In genomic region chr1:27600500-27601175, GRCh38 we compare ENCODE assay signal across 9 cellular contexts. TPM values are rescaled to one million over a fixed set of nuclear protein-coding genes. Genes with fewer than 3 reads are reported as not detected.
DNase-seq lines count a peak whose midpoint lies in the region; FAIRE-seq and TF ChIP-seq lines count a peak whose summit lies in the region.
"Had no signal": no experiment of that assay in that cellular context is flagged by ENCODE, and none has a peak within 500 bp of the region (broad histone marks: within the 10 kb centered on the region; RNA-seq: fewer than 3 reads in every experiment).

No MANE protein-coding gene starts in this region.

- peak overlapping the region in 3 of 5 donors; percentile 85 to 96 (median 90) for H3K27ac ChIP-seq in adrenal gland
- peak overlapping the region; percentile 86 for H3K27ac ChIP-seq in muscle layer of colon (ENCODE audit: low read depth, low read length)
- H3K27ac ChIP-seq in Peyer's patch = peak overlapping the region in 1 of 4 donors; percentile 86
- H3K27ac ChIP-seq in small intestine (ENCODE audit: low read depth in 1 of 2, low read length in 1 of 2) = no peak overlapping the region

- FAIRE-seq in small intestine (lab: Jason Lieb, UNC) = no peak

- H3K36me3 ChIP-seq in adrenal gland (replicated peaks in 1 of 2) (no peaks in the 10 kb centered on the region), muscle layer of colon (ENCODE audit: insufficient read depth, low read length) (no peaks in the 10 kb centered on the region), Peyer's patch (no peaks in the 10 kb centered on the region), small intestine (ENCODE audit: control insufficient read depth in 2 of 2, insufficient read depth in 2 of 2, low read length in 2 of 2) (no peaks in the 10 kb centered on the region)

- TF ChIP-seq POLR2A in adrenal gland (IDR thresholded peaks at IDR 0.05) (no peak), Peyer's patch (IDR thresholded peaks at IDR 0.05) (no peak)

- no peak for TF ChIP-seq CTCF in AG04449 (IDR thresholded peaks at IDR 0.05; ENCODE audit: insufficient read depth, low read length, missing control alignments)
- TF ChIP-seq CTCF in adrenal gland (IDR thresholded peaks at IDR 0.05) = no peak
- no peak for TF ChIP-seq CTCF in Peyer's patch (IDR thresholded peaks at IDR 0.05)
- no peak for TF ChIP-seq CTCF in Calu3 (IDR thresholded peaks at IDR 0.05; ENCODE audit: unreplicated experiment)

- peaks cover 31% of the 10 kb centered on the region for H3K36me3 Mint-ChIP-seq in Calu3 (ENCODE audit: insufficient read depth, unreplicated experiment)

- H3K4me3 ChIP-seq in AG04449 (ENCODE audit: low read depth, low read length) = peak overlapping the region; percentile 30
- H3K4me3 ChIP-seq in adrenal gland = peak overlapping the region in 1 of 4 donors; percentile 95
- H3K4me3 ChIP-seq in muscle layer of colon (ENCODE audit: low read depth in 1 of 2, low read length in 2 of 2) = peak overlapping the region in 1 of 2 donors; percentile 16
- H3K4me3 ChIP-seq in Peyer's patch = no peak overlapping the region
- H3K4me3 ChIP-seq in small intestine (ENCODE audit: low read depth in 1 of 2, low read length in 2 of 2) = no peak overlapping the region

- no peak overlapping the region for H3K4me3 Mint-ChIP-seq in Calu3 (ENCODE audit: low read depth, unreplicated experiment)

- H3K9ac ChIP-seq in muscle layer of colon (ENCODE audit: low read length) = peak overlapping the region; percentile 87
- H3K9ac ChIP-seq: parathyroid adenoma had no signal

- no TSS peak for BruUV-seq in Calu3 (replicated peaks; lab: Mats Ljungman, UMichigan)

- H3K4me1 Mint-ChIP-seq in Calu3 (ENCODE audit: low read depth, unreplicated experiment) = peaks cover 29% of the 10 kb centered on the region

- no peaks in the 10 kb centered on the region for H3K9me3 Mint-ChIP-seq in Calu3 (ENCODE audit: low read depth, unreplicated experiment)

- H3K27me3 ChIP-seq in adrenal gland = no peaks in the 10 kb centered on the region
- H3K27me3 ChIP-seq in muscle layer of colon (ENCODE audit: control insufficient read depth in 1 of 2, insufficient read depth in 2 of 2, low read length in 2 of 2) = no peaks in the 10 kb centered on the region
- H3K27me3 ChIP-seq in Peyer's patch = no peaks in the 10 kb centered on the region
- H3K27me3 ChIP-seq in small intestine (ENCODE audit: control insufficient read depth in 2 of 2, insufficient read depth in 2 of 2, low read length in 2 of 2) = no peaks in the 10 kb centered on the region

- DNase-seq in AG04449 (ENCODE audit: low read depth, low spot score) = no peak
- DNase-seq in HEK293T (ENCODE audit: extremely low spot score) = peak; percentile 39
- DNase-seq in adrenal gland = peak in 1 of 7 donors; percentile 43
- no peak for DNase-seq in Peyer's patch
- DNase-seq in small intestine = no peak
- no peak for DNase-seq in Calu3
- no peak for DNase-seq in activated CD4-positive, alpha-beta T cell treated with anti-CD3 and anti-CD28 coated beads, Interleukin-2, amount 50 U/mL, for 4 hours

- POLR2A ChIA-PET in AG04449 (lab: Yijun Ruan, JAX) = interaction anchor here (1.1 to 1.5 kb wide), 2 partner anchors 10 to 39 kb away, joined by 3 read pairs; no protein-coding TSS in a partner anchor
- POLR2A ChIA-PET in HEK293T (lab: Yijun Ruan, JAX) = interaction anchor here (0.9 to 2.5 kb wide), 4 partner anchors 26 to 125 kb away, joined by 3 to 10 read pairs (median 4); partner anchors contain the start of genes FAM76A and WASF2

- H3K9me3 ChIP-seq in adrenal gland (replicated peaks in 1 of 3) (no peaks in the 10 kb centered on the region), muscle layer of colon (ENCODE audit: low read length) (no peaks in the 10 kb centered on the region), Peyer's patch (no peaks in the 10 kb centered on the region), small intestine (ENCODE audit: control insufficient read depth, low read depth) (no peaks in the 10 kb centered on the region)

- H3K4me1 ChIP-seq in adrenal gland (replicated peaks in 1 of 2) (peaks cover 64 to 71% of the 10 kb centered on the region in 2 donors), muscle layer of colon (ENCODE audit: insufficient read depth, low read length) (peaks cover 71% of the 10 kb centered on the region), Peyer's patch (peaks cover 6 to 74% (median 19%) of the 10 kb centered on the region in 4 donors), small intestine (ENCODE audit: control insufficient read depth in 2 of 2, insufficient read depth in 1 of 2, low read depth in 1 of 2, low read length in 1 of 2) (peaks cover 3 to 6% of the 10 kb centered on the region in 2 donors)
- H3K4me1 ChIP-seq: parathyroid adenoma had no signal

- H3K27ac Mint-ChIP-seq in Calu3 (ENCODE audit: unreplicated experiment) = no peak overlapping the region

- H3K27me3 Mint-ChIP-seq in Calu3 (ENCODE audit: unreplicated experiment) = no peaks in the 10 kb centered on the region

- CTCF ChIA-PET in AG04449 (lab: Yijun Ruan, JAX) = interaction anchor here (0.9 to 20.5 kb wide), 15 partner anchors 7 to 305 kb away, joined by 3 to 689 read pairs (median 6); no protein-coding TSS in a partner anchor
- CTCF ChIA-PET in HEK293T (lab: Yijun Ruan, JAX) = interaction anchor here (0.9 to 2.3 kb wide), 6 partner anchors 24 to 43 kb away, joined by 3 to 13 read pairs (median 4); no protein-coding TSS in a partner anchor
- CTCF ChIA-PET in Calu3 (lab: Charles Lee) = interaction anchor here (0.7 to 3.5 kb wide), 6 partner anchors 11 to 43 kb away, joined by 3 to 29 read pairs (median 4); no protein-coding TSS in a partner anchor

- intact Hi-C loops in adrenal gland (cut with DNase I) (loop anchor here in 1 of 2 donors (5.0 kb wide), 2 partner anchors 43 to 203 kb away; no protein-coding TSS in a partner anchor), Calu3 (cut with micrococcal nuclease; ENCODE audit: unreplicated experiment) (no loop called here)

- 34 to 53% (median 41%) methylated on average over 2 to 3 of the region's 3 CpGs for whole genome bisulfite sequencing in adrenal gland, 4 donors
- 66 to 82% (median 71%) methylated on average over 3 of the region's 3 CpGs for WGBS in small intestine, 3 donors

TF ChIP-seq in HEK293T, 16 proteins besides CTCF, POLR2A, EP300 and RAD21:
- TF ChIP-seq PKNOX1 (IDR thresholded peaks at IDR 0.05) (peak; percentile 96), FOXM1 (IDR thresholded peaks at IDR 0.05; ENCODE audit: borderline replicate concordance) (peak; percentile 5; the same call in 1 of the 2 replicates), TARDBP (IDR thresholded peaks at IDR 0.05) (no peak)

RNA-seq across cellular contexts. Expression of gene AHDC1, which starts 3.3 kb away (rescaled TPM):
- total RNA-seq in adrenal gland = 100 to 1,000 TPM in 1 of 8 donors, 10 to 100 TPM in 7; 43.9 to 111 (median 71.8) TPM
- 10 to 100 TPM; 10.4 to 98.5 (median 27.0) TPM for polyA plus RNA-seq in adrenal gland
- total RNA-seq in Peyer's patch = 10 to 100 TPM in 3 of 4 donors, 1 to 10 TPM in 1; 7.0 to 21.5 (median 12.0) TPM
- polyA plus RNA-seq in small intestine = 1 to 10 TPM; 3.5 to 8.7 (median 5.1) TPM
- total RNA-seq in Calu3 (2022) = 20.8 and 21.5 TPM in 2 replicates

RNA-seq across cellular contexts. Expression of gene FGR, which starts 34.3 kb away (rescaled TPM):
- 10 to 100 TPM in 4 of 8 donors, 1 to 10 TPM in 4; 4.7 to 16.0 (median 10.4) TPM for total RNA-seq in adrenal gland
- 10 to 100 TPM in 2 of 3 donors, 1 to 10 TPM in 1; 6.0 to 51.9 (median 11.3) TPM for polyA plus RNA-seq in adrenal gland
- 10 to 100 TPM in 1 of 4 donors, 1 to 10 TPM in 3; 1.1 to 38.8 (median 4.7) TPM for total RNA-seq in Peyer's patch
- polyA plus RNA-seq in small intestine = 10 to 100 TPM in 1 of 3 donors, 1 to 10 TPM in 2; 1.6 to 12.6 (median 1.6) TPM
- total RNA-seq in Calu3 (2022) = not detected in 2 replicates

Comparison
In these comparisons a context has a peak if more than half of its experiments do, and no peak if none do; other contexts are left out.
1. H3K27ac ChIP-seq: peak in adrenal gland (3 of 5) and muscle layer of colon (single experiment); none in small intestine (0 of 2).